ENCODE assay signal across 20 cellular contexts in genomic region chr12:68831272-68831671, GRCh38. TPM values are rescaled to one million over a fixed set of nuclear protein-coding genes. Genes with fewer than 3 reads are reported as not detected.
DNase-seq lines count a peak whose midpoint lies in the region; ATAC-seq and TF ChIP-seq lines count a peak whose summit lies in the region.
"Had no signal": no experiment of that assay in that cellular context is flagged by ENCODE, and none has a peak within 500 bp of the region (broad histone marks: within the 10 kb centered on the region; RNA-seq: fewer than 3 reads in every experiment).

No MANE protein-coding gene starts in this region.

- peaks cover 3% of the 10 kb centered on the region for H3K4me1 ChIP-seq in mesendoderm (ENCODE audit: control insufficient read depth, low read depth, low read length)

- WGBS in mesendoderm (ENCODE audit: extremely low coverage, insufficient coverage, low lambda C conversion rate), result no CpG with 5 or more reads among the region's 6 CpGs

- no peak overlapping the region for H3K18ac ChIP-seq in mesendoderm (ENCODE audit: low read length)

- H2AK5ac ChIP-seq in mesendoderm (ENCODE audit: low read length), result no peak overlapping the region

- no peak overlapping the region for H3K56ac ChIP-seq in mesendoderm (ENCODE audit: low read length)

- H3K4me3 ChIP-seq in AG04450 (ENCODE audit: low read depth, low read length) (no peak overlapping the region), mesendoderm (ENCODE audit: low read length) (no peak overlapping the region)
- H3K4me3 ChIP-seq: dorsolateral prefrontal cortex, mucosa of descending colon, skin epidermis had no signal

- H3K27me3 ChIP-seq in AG04450 (ENCODE audit: control insufficient read depth, insufficient read depth, low read length), result no peaks in the 10 kb centered on the region
- H3K27me3 ChIP-seq in mesendoderm (ENCODE audit: insufficient read depth, low read length, poor library complexity), result no peaks in the 10 kb centered on the region
- H3K27me3 ChIP-seq: dorsolateral prefrontal cortex had no signal

- no peaks in the 10 kb centered on the region for H3K9me3 ChIP-seq in AG04450 (ENCODE audit: control insufficient read depth, insufficient read depth, low read length)
- H3K9me3 ChIP-seq: mucosa of descending colon had no signal

- H4K5ac ChIP-seq in mesendoderm (ENCODE audit: low read length), result no peak overlapping the region

- H3K79me1 ChIP-seq in mesendoderm (ENCODE audit: low read length), result peaks cover 2% of the 10 kb centered on the region

- H2BK120ac ChIP-seq in mesendoderm (ENCODE audit: low read depth, low read length), result no peak overlapping the region

- H3K9me3 Mint-ChIP-seq in WTC11, result no peaks in the 10 kb centered on the region
- H3K9me3 Mint-ChIP-seq: neural crest cell had no signal

- no peak overlapping the region for H3K23ac ChIP-seq in mesendoderm (ENCODE audit: low read length)

- H3K27ac ChIP-seq in AG04450 (ENCODE audit: low read depth, low read length) (peak overlapping the region; percentile 11), mesendoderm (ENCODE audit: low read depth, low read length) (no peak overlapping the region)
- H3K27ac ChIP-seq: skin epidermis had no signal

- H3K4ac ChIP-seq in mesendoderm (ENCODE audit: low read depth, low read length), result no peak overlapping the region

- CTCF ChIA-PET in AG04450 (lab: Charles Lee), result interaction anchor here (0.6 to 4.0 kb wide), 7 partner anchors 13 to 423 kb away, joined by 3 to 110 read pairs (median 12); no protein-coding TSS in a partner anchor
- CTCF ChIA-PET in WTC11 (lab: Charles Lee), result interaction anchor here (1.1 to 2.5 kb wide), 6 partner anchors 10 to 325 kb away, joined by 3 to 23 read pairs (median 10); partner anchors contain the start of gene MDM2

- TF ChIP-seq CTCF in AG04450 (IDR thresholded peaks at IDR 0.05; ENCODE audit: low read depth, low read length) (no peak), WTC11 (IDR thresholded peaks at IDR 0.05) (no peak)

- H3K4me1 Mint-ChIP-seq in WTC11, result peaks cover 24% of the 10 kb centered on the region

- H3K27me3 Mint-ChIP-seq in WTC11 (ENCODE audit: low read depth), result no peaks in the 10 kb centered on the region
- H3K27me3 Mint-ChIP-seq: progenitor cell of endocrine pancreas had no signal

- peak; percentile 44 for TF ChIP-seq POLR2A in GM19193 (IDR thresholded peaks at IDR 0.05; ENCODE audit: extremely low read depth, insufficient read depth, insufficient read length)

- H3K4me3 Mint-ChIP-seq in WTC11, result no peak overlapping the region
- H3K4me3 Mint-ChIP-seq: neural crest cell had no signal

- H2BK15ac ChIP-seq in mesendoderm (replicated peaks; ENCODE audit: low read depth), result no peak overlapping the region

- POLR2A ChIA-PET in AG04450 (lab: Yijun Ruan, JAX), result interaction anchor here (1.4 kb wide), 1 partner anchor 11 kb away, joined by 4 read pairs; no protein-coding TSS in a partner anchor
- POLR2A ChIA-PET in WTC11 (lab: Charles Lee), result no interaction called here

- peaks cover 51% of the 10 kb centered on the region for H3K36me3 Mint-ChIP-seq in WTC11

- H3K4me2 ChIP-seq in mesendoderm (ENCODE audit: low read length), result no peak overlapping the region

- no peak for DNase-seq in AG04450 (ENCODE audit: low read depth, low spot score)
- no peak for DNase-seq in WTC11 (ENCODE audit: low spot score)
- DNase-seq in mesendoderm, result peak; percentile 59
- DNase-seq in DMS153 (lab: John Stamatoyannopoulos, UW), result no peak
- no peak for DNase-seq in activated naive CD4-positive, alpha-beta T cell treated with Interleukin-2 at 50 U/mL for 16 hours
- no peak for DNase-seq in COLO829 (ENCODE audit: low spot score)
- DNase-seq: activated CD8-positive, alpha-beta memory T cell treated with anti-CD3 and anti-CD28 coated beads, Interleukin-2, amount 50 U/mL, for 48 hours; activated gamma-delta T cell; COR-L47; dorsolateral prefrontal cortex; left colon; mucosa of descending colon; NCI-H187 treated with DMSO at 0.1 percent for 48 hours; NK-92 treated with Interleukin-12 subunit alpha and Interleukin-12 subunit beta, amount 100 ng/mL, for 24 hours had no signal

- no peak overlapping the region for H3K9ac ChIP-seq in mesendoderm (ENCODE audit: low read length)

- peak overlapping the region; percentile 85 for H3K27ac Mint-ChIP-seq in WTC11
- H3K27ac Mint-ChIP-seq: progenitor cell of endocrine pancreas had no signal

- no peak overlapping the region for H2BK5ac ChIP-seq in mesendoderm (ENCODE audit: low read length)

- peaks cover 4% of the 10 kb centered on the region for H3K36me3 ChIP-seq in mesendoderm (ENCODE audit: control insufficient read depth, insufficient read depth, low read length)

- no peaks in the 10 kb centered on the region for H3K79me2 ChIP-seq in mesendoderm (ENCODE audit: control insufficient read depth, insufficient read depth, low read length)

- ATAC-seq in WTC11 (peak; percentile 76), GM19324 (IDR thresholded peaks at IDR 0.05; ENCODE audit: low FRiP score, unreplicated experiment) (no peak)
- ATAC-seq: esophagus mucosa, left colon, mucosa of descending colon had no signal

- no peak overlapping the region for H4K8ac ChIP-seq in mesendoderm (ENCODE audit: low read depth, low read length)

TF ChIP-seq in WTC11, 78 proteins besides CTCF, POLR2A, EP300 and RAD21 (continues in another document):
- TF ChIP-seq E2F4 (CRISPR knock-in tag; IDR thresholded peaks at IDR 0.05; ENCODE audit: borderline replicate concordance, low read depth) (no peak), ZBTB21 (CRISPR knock-in tag; IDR thresholded peaks at IDR 0.05; ENCODE audit: borderline replicate concordance) (no peak), TP53 (CRISPR knock-in tag; IDR thresholded peaks at IDR 0.05) (no peak), ZNF281 (CRISPR knock-in tag; IDR thresholded peaks at IDR 0.05) (no peak), OVOL2 (CRISPR knock-in tag; IDR thresholded peaks at IDR 0.05; ENCODE audit: borderline replicate concordance) (no peak)
- TF ChIP-seq, protein P1, sequence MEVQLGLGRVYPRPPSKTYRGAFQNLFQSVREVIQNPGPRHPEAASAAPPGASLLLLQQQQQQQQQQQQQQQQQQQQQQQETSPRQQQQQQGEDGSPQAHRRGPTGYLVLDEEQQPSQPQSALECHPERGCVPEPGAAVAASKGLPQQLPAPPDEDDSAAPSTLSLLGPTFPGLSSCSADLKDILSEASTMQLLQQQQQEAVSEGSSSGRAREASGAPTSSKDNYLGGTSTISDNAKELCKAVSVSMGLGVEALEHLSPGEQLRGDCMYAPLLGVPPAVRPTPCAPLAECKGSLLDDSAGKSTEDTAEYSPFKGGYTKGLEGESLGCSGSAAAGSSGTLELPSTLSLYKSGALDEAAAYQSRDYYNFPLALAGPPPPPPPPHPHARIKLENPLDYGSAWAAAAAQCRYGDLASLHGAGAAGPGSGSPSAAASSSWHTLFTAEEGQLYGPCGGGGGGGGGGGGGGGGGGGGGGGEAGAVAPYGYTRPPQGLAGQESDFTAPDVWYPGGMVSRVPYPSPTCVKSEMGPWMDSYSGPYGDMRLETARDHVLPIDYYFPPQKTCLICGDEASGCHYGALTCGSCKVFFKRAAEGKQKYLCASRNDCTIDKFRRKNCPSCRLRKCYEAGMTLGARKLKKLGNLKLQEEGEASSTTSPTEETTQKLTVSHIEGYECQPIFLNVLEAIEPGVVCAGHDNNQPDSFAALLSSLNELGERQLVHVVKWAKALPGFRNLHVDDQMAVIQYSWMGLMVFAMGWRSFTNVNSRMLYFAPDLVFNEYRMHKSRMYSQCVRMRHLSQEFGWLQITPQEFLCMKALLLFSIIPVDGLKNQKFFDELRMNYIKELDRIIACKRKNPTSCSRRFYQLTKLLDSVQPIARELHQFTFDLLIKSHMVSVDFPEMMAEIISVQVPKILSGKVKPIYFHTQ (CRISPR knock-in tag; IDR thresholded peaks at IDR 0.05), result no peak

RNA-seq across cellular contexts. Expression of gene MDM2, which starts 23.3 kb away (rescaled TPM):
- polyA plus RNA-seq in AG04450 (2011; rRNA removed), result 75.0 and 82.2 TPM in 2 replicates
- polyA minus RNA-seq in AG04450 (2011; rRNA and poly(A)+ RNA removed), result 158 and 267 TPM in 2 replicates
- total RNA-seq in WTC11 (2021), result 130 to 207 TPM (median 137 TPM) in 3 replicates
- polyA plus RNA-seq in mesendoderm (2013, experiment 1 of 2), result 75.7 TPM
- polyA plus RNA-seq in mesendoderm (2013, experiment 2 of 2), result 76.8 TPM
